In the genomic region with DNA sequence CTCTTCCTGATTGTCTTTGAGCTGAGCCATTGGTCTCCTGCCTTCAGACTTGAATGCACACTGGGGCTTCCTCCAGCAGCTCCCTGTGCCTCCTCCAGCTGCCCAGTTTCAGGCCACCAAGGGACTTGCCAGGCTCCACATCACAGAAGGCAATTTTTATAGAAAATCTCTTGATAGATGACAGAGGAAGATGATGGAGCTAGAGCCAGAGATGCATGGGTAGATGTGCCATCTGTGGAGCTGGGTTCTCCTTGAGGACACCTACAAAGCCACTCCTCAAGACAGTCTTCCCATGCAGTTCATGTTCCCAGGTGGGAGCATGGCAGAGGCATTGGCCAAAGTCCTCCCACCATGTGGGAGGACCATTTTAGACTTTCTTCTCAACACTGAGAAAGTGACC, we compare ENCODE assay signal across 22 cellular contexts.
DNase-seq lines count a peak whose midpoint lies in the region; ATAC-seq and TF ChIP-seq lines count a peak whose summit lies in the region.
"Had no signal": no experiment of that assay in that cellular context is flagged by ENCODE, and none has a peak within 500 bp of the region (broad histone marks: within the 10 kb centered on the region; RNA-seq: fewer than 3 reads in every experiment).

No MANE protein-coding gene starts in this region.

- CTCF ChIA-PET in PC-9 (lab: Charles Lee), result no interaction called here

- intact Hi-C loops in sigmoid colon (cut with DNase I), result no loop called here
- intact Hi-C loops in PC-9 (cut with micrococcal nuclease; ENCODE audit: unreplicated experiment), result no loop called here

- no peak overlapping the region for H2AFZ ChIP-seq in PC-9

- TF ChIP-seq POLR2A in sigmoid colon (IDR thresholded peaks at IDR 0.05), result no peak

- H3K27me3 ChIP-seq in sigmoid colon (no peaks in the 10 kb centered on the region), PC-9 (ENCODE audit: insufficient read depth, low read depth) (peaks cover 71% of the 10 kb centered on the region)
- H3K27me3 ChIP-seq: BE2C had no signal

- no peaks in the 10 kb centered on the region for H3K9me3 ChIP-seq in sigmoid colon
- H3K9me3 ChIP-seq in PC-9 (ENCODE audit: insufficient read depth, low read depth), result no peaks in the 10 kb centered on the region

- H3K79me2 ChIP-seq in PC-9 (ENCODE audit: low read depth), result no peaks in the 10 kb centered on the region

- H4K20me1 ChIP-seq in PC-9 (ENCODE audit: insufficient read depth), result no peaks in the 10 kb centered on the region

- H3K4me3 ChIP-seq in coronary artery (no peak overlapping the region), sigmoid colon (no peak overlapping the region), PC-9 (no peak overlapping the region)
- H3K4me3 ChIP-seq: GM12878 had no signal

- DNase-seq in coronary artery (ENCODE audit: low spot score) (peak; percentile 47), islet precursor cell (peak; percentile 17), sigmoid colon (peak; percentile 18), PC-9 (no peak)
- DNase-seq: ACHN; BE2C; C1 segment of cervical spinal cord; CD4-positive, CD25-positive, alpha-beta regulatory T cell; CD8-positive, alpha-beta memory T cell; COR-L47; DMS 273 treated with DMSO at 0.1 percent for 48 hours; DMS53; DND-41; EL; GOT3; H7; HFFc6; IMR-90 had no signal

- H3K36me3 ChIP-seq in sigmoid colon (no peaks in the 10 kb centered on the region), PC-9 (ENCODE audit: low read depth) (no peaks in the 10 kb centered on the region)
- H3K36me3 ChIP-seq: BE2C had no signal

- H3F3A ChIP-seq in PC-9 (ENCODE audit: insufficient read depth, low read depth), result no peaks in the 10 kb centered on the region

- TF ChIP-seq CTCF in coronary artery (IDR thresholded peaks at IDR 0.05) (no peak), sigmoid colon (IDR thresholded peaks at IDR 0.05) (no peak), PC-9 (conservative IDR thresholded peaks at IDR 0.05) (no peak)

- H3K4me2 ChIP-seq in PC-9, result no peak overlapping the region

- no TSS peak for BruUV-seq in PC-9 (replicated peaks; lab: Mats Ljungman, UMichigan)

- H3K27ac ChIP-seq in coronary artery (no peak overlapping the region), sigmoid colon (no peak overlapping the region), PC-9 (no peak overlapping the region)

- no peaks in the 10 kb centered on the region for H3K9me2 ChIP-seq in PC-9 (ENCODE audit: insufficient read depth)

- H3K4me1 ChIP-seq in sigmoid colon, result no peaks in the 10 kb centered on the region
- no peaks in the 10 kb centered on the region for H3K4me1 ChIP-seq in PC-9 (replicated peaks; ENCODE audit: insufficient read depth)
- H3K4me1 ChIP-seq: BE2C had no signal

- POLR2A ChIA-PET in PC-9 (lab: Charles Lee; ENCODE audit: unreplicated experiment), result interaction anchor here (0.7 kb wide), 1 partner anchor 142 kb away, joined by 4 read pairs; no protein-coding TSS in a partner anchor

- ATAC-seq in GM19397 (IDR thresholded peaks at IDR 0.05; ENCODE audit: unreplicated experiment) (no peak), GM21717 (IDR thresholded peaks at IDR 0.05; ENCODE audit: unreplicated experiment) (no peak)
- ATAC-seq: GM12878, HCT116 had no signal

- TF ChIP-seq EP300 in sigmoid colon (IDR thresholded peaks at IDR 0.05), result no peak

Comparison
In these comparisons a context has a peak if more than half of its experiments do, and no peak if none do; other contexts are left out.
1. DNase-seq: peak in coronary artery (single experiment), islet precursor cell (single experiment) and sigmoid colon (single experiment); none in PC-9 (0 of 2).